8 cellular contexts compared by ENCODE assay signal in the genomic region with DNA sequence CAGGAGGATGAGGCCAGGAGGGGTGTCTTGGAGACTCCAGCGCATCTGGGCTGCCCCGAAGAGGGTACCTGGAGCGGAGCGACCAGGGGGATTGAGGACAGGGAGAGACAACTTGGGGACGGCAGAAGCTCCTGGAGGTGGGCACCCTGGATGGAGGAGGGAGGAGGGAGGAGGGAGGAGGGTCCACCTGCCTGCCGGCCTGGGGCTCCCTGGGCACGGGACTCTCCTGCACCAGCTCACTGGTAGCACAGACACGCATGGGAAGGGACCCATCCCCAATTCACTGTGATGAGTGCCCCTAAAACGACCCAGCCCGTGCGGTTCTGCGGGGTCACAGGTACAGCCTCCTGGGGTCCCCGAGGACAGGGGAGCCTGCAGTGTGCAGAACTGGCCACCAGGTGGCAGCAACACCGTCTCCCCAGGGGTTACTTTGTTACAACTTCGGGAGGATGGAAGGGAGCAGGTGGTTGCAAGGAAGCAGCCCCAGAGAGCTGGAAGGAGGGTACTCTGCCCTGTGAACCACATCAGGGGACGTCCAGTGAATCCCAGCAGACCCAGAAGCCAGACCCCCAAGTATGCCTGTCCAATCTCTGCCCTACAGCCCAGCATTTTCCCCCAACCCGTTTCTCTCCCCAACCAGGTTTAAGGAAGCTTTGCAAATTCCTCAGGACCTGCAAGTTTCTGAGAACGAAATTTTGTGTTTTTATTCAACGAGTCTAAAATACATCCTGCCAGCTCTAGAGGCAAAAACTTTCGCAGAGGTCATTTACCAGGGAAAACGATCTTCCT.
DNase-seq lines count a peak whose midpoint lies in the region; ATAC-seq lines count a peak whose summit lies in the region.

No MANE protein-coding gene starts in this region.

- peaks cover 23 to 63% of the 10 kb centered on the region in 2 donors for H3K27me3 Mint-ChIP-seq in effector memory CD8-positive, alpha-beta T cell

- peak; percentile 73 for ATAC-seq in effector memory CD8-positive, alpha-beta T cell (replicated peaks)
- no peak for ATAC-seq in GM18498 (IDR thresholded peaks at IDR 0.05; ENCODE audit: unreplicated experiment)

- no peak overlapping the region for H3K4me3 Mint-ChIP-seq in effector memory CD8-positive, alpha-beta T cell

- H3K27ac Mint-ChIP-seq in effector memory CD8-positive, alpha-beta T cell = no peak overlapping the region

- DNase-seq in SHP77 (lab: John Stamatoyannopoulos, UW) = peak; percentile 40 to 52
- no peak for DNase-seq in SHP77 treated with DMSO at 0.1 percent for 48 hours (lab: John Stamatoyannopoulos, UW)
- DNase-seq in NCI-H748 (lab: John Stamatoyannopoulos, UW; ENCODE audit: unreplicated experiment) = peak; percentile 58
- DNase-seq in activated CD8-positive, alpha-beta memory T cell treated with anti-CD3 and anti-CD28 coated beads for 1 hour (ENCODE audit: extremely low read depth in 1 of 2, low read depth in 1 of 2) = peak; percentile 27 to 71
- peak; percentile 70 to 74 (median 72) for DNase-seq in effector memory CD8-positive, alpha-beta T cell
- DNase-seq in mesenteric fat pad (ENCODE audit: low spot score) = peak; percentile 84
- peak; percentile 56 to 57 for DNase-seq in stimulated activated CD8-positive, alpha-beta memory T cell treated with anti-CD3 and anti-CD28 coated beads, Interleukin-4, amount 100 ng/mL, for 1 hour (ENCODE audit: low read depth in 2 of 2, low spot score in 1 of 2)

- H3K9me3 Mint-ChIP-seq in effector memory CD8-positive, alpha-beta T cell = no peaks in the 10 kb centered on the region

- H3K4me1 Mint-ChIP-seq in effector memory CD8-positive, alpha-beta T cell (ENCODE audit: low read depth in 2 of 2) = no peaks in the 10 kb centered on the region

- no peaks in the 10 kb centered on the region for H3K36me3 Mint-ChIP-seq in effector memory CD8-positive, alpha-beta T cell (ENCODE audit: insufficient read depth)
